ENCODE assay signal across 18 cellular contexts in the genomic region with DNA sequence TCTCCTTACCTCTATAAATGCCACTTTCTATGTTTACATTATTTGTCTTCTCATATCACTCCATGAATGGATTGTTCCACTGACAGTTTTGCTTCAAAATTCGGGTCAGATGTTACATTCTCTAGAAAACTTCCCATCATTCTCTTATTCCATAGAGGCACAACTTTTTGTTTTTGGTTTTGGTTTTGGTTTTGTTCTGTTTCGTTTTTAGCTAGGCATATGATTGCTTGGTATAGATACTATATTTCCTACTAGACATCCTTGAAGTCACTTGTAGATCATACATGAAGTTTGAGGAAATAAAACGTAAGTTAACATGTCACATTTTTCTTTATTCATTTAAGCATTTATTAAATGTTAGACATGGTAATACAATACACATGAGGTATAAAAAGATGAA.
DNase-seq lines count a peak whose midpoint lies in the region; ATAC-seq and TF ChIP-seq lines count a peak whose summit lies in the region.
"Had no signal": no experiment of that assay in that cellular context is flagged by ENCODE, and none has a peak within 500 bp of the region (broad histone marks: within the 10 kb centered on the region; RNA-seq: fewer than 3 reads in every experiment).

No MANE protein-coding gene starts in this region.

- H3K36me3 Mint-ChIP-seq in natural killer cell treated with Interleukin-12 subunit alpha and Interleukin-12 subunit beta and Interleukin-15 and Interleukin-18, amount 100 ng/mL, for 72 hours, result peaks cover 17% of the 10 kb centered on the region
- H3K36me3 Mint-ChIP-seq in natural killer cell, result no peaks in the 10 kb centered on the region

- no peaks in the 10 kb centered on the region for H3K9me2 ChIP-seq in SU-DHL-6 (replicated peaks; ENCODE audit: insufficient read depth, low read length)

- no peak overlapping the region for H4K12ac ChIP-seq in trophoblast cell (ENCODE audit: low read depth, low read length)

- no peaks in the 10 kb centered on the region for H3K27me3 Mint-ChIP-seq in natural killer cell treated with Interleukin-12 subunit alpha and Interleukin-12 subunit beta and Interleukin-15 and Interleukin-18, amount 100 ng/mL, for 72 hours
- H3K27me3 Mint-ChIP-seq in natural killer cell (ENCODE audit: low read depth in 2 of 2), result peaks cover 0 to 3% of the 10 kb centered on the region in 2 donors

- TF ChIP-seq CTCF in natural killer cell (IDR thresholded peaks at IDR 0.05), result no peak
- TF ChIP-seq CTCF in SU-DHL-6 (IDR thresholded peaks at IDR 0.05; ENCODE audit: insufficient read depth, low read length, poor library complexity, severe bottlenecking), result no peak

- H3K4me1 Mint-ChIP-seq in natural killer cell treated with Interleukin-12 subunit alpha and Interleukin-12 subunit beta and Interleukin-15 and Interleukin-18, amount 100 ng/mL, for 72 hours (ENCODE audit: low read depth in 2 of 2), result peaks cover 0 to 5% of the 10 kb centered on the region in 2 donors
- no peaks in the 10 kb centered on the region for H3K4me1 Mint-ChIP-seq in natural killer cell
- H3K4me1 Mint-ChIP-seq: H9 had no signal

- H3K4me3 ChIP-seq in SU-DHL-6 (ENCODE audit: insufficient read depth, low read length, poor library complexity, severe bottlenecking), result no peak overlapping the region
- H3K4me3 ChIP-seq in trophoblast cell (ENCODE audit: low read depth, low read length), result no peak overlapping the region
- H3K4me3 ChIP-seq: A549 had no signal

- H3K14ac ChIP-seq in trophoblast cell (ENCODE audit: low read length), result no peak overlapping the region

- no peak overlapping the region for H3K18ac ChIP-seq in trophoblast cell (ENCODE audit: low read length)

- no peak for ATAC-seq in natural killer cell treated with Interleukin-12 subunit alpha and Interleukin-12 subunit beta and Interleukin-15 and Interleukin-18, amount 100 ng/mL, for 72 hours
- no peak for ATAC-seq in natural killer cell
- ATAC-seq in HG02588 (IDR thresholded peaks at IDR 0.05; ENCODE audit: unreplicated experiment), result peak; percentile 47
- ATAC-seq: A549, PC-3 had no signal

- no peaks in the 10 kb centered on the region for H4K20me1 ChIP-seq in SU-DHL-6 (ENCODE audit: low read depth, low read length)

- no peak overlapping the region for H2AK5ac ChIP-seq in trophoblast cell (ENCODE audit: low read length)

- no peak overlapping the region for H3K23ac ChIP-seq in trophoblast cell (ENCODE audit: low read length)

- intact Hi-C loops in natural killer cell (cut with micrococcal nuclease), result no loop called here

- H2BK12ac ChIP-seq in trophoblast cell (ENCODE audit: low read length), result no peak overlapping the region

- no peak overlapping the region for H4K8ac ChIP-seq in trophoblast cell (ENCODE audit: low read depth, low read length)

- H3K4me1 ChIP-seq in trophoblast cell (ENCODE audit: control insufficient read depth in 1 of 2, insufficient read depth in 2 of 2, low read length in 2 of 2), result no peaks in the 10 kb centered on the region
- H3K4me1 ChIP-seq: A549 had no signal

- H4K91ac ChIP-seq in trophoblast cell (ENCODE audit: low read depth, low read length), result no peak overlapping the region

- H3K4me3 Mint-ChIP-seq in natural killer cell treated with Interleukin-12 subunit alpha and Interleukin-12 subunit beta and Interleukin-15 and Interleukin-18, amount 100 ng/mL, for 72 hours, result peak overlapping the region; percentile 19
- no peak overlapping the region for H3K4me3 Mint-ChIP-seq in natural killer cell
- H3K4me3 Mint-ChIP-seq: H9; T-helper 1 cell treated with Interleukin-12 subunit alpha and Interleukin-12 subunit beta and Interleukin-4 antibody, amounts not matched to agents 30 μg/mL and 1 μg/mL, for 36 hours had no signal

- DNase-seq in natural killer cell treated with Interleukin-12 subunit alpha and Interleukin-12 subunit beta and Interleukin-15 and Interleukin-18, amount 100 ng/mL, for 72 hours (ENCODE audit: low spot score), result no peak
- DNase-seq in natural killer cell (no peak), NCI-H2171 (lab: John Stamatoyannopoulos, UW) (no peak), trophoblast cell (no peak)
- DNase-seq in activated naive CD4-positive, alpha-beta T cell treated with anti-CD3 and anti-CD28 coated beads, Interleukin-2, amount 50 U/mL, for 16 hours, result no peak
- DNase-seq: BE2C, H9, KBM-7, MV-4-11, NCI-H1105 treated with DMSO at 0.1 percent for 48 hours, NCI-H2029 treated with DMSO at 0.1 percent for 48 hours, NCI-H524 treated with DMSO at 0.1 percent for 48 hours, PC-3, Right ventricle myocardium superior had no signal

- H3K27ac ChIP-seq in SU-DHL-6 (ENCODE audit: low read depth, low read length) (no peak overlapping the region), trophoblast cell (ENCODE audit: low read depth, low read length) (no peak overlapping the region)
- H3K27ac ChIP-seq: A549 had no signal

- no peaks in the 10 kb centered on the region for H3F3A ChIP-seq in SU-DHL-6 (ENCODE audit: insufficient read depth)

- H3K27ac Mint-ChIP-seq in natural killer cell treated with Interleukin-12 subunit alpha and Interleukin-12 subunit beta and Interleukin-15 and Interleukin-18, amount 100 ng/mL, for 72 hours, result peak overlapping the region in 1 of 2 donors; percentile 5
- no peak overlapping the region for H3K27ac Mint-ChIP-seq in natural killer cell
- H3K27ac Mint-ChIP-seq: H9; T-helper 1 cell treated with Interleukin-12 subunit alpha and Interleukin-12 subunit beta and Interleukin-4 antibody, amounts not matched to agents 30 μg/mL and 1 μg/mL, for 36 hours had no signal

- no peak overlapping the region for H3K9ac ChIP-seq in SU-DHL-6 (ENCODE audit: low read length)
- H3K9ac ChIP-seq in trophoblast cell (ENCODE audit: low read length), result no peak overlapping the region

- H3K4me2 ChIP-seq in SU-DHL-6 (ENCODE audit: low read depth, low read length, poor library complexity, severe bottlenecking), result peak overlapping the region; percentile 27
- no peak overlapping the region for H3K4me2 ChIP-seq in trophoblast cell (ENCODE audit: low read length)
- H3K4me2 ChIP-seq: A549 had no signal

- H3K79me2 ChIP-seq in SU-DHL-6 (ENCODE audit: insufficient read depth, low read length) (no peaks in the 10 kb centered on the region), trophoblast cell (ENCODE audit: control insufficient read depth, insufficient read depth, low read length, poor library complexity) (peaks cover 2% of the 10 kb centered on the region)

- no peak overlapping the region for H2BK5ac ChIP-seq in trophoblast cell (ENCODE audit: low read depth, low read length, poor library complexity)

- no peak overlapping the region for H3K4ac ChIP-seq in trophoblast cell (ENCODE audit: low read depth, low read length)

- H2BK120ac ChIP-seq in trophoblast cell (ENCODE audit: insufficient read depth, low read length, poor library complexity), result no peak overlapping the region

- H3K79me1 ChIP-seq in trophoblast cell (ENCODE audit: low read length), result peaks cover 4% of the 10 kb centered on the region

- WGBS in trophoblast cell (ENCODE audit: extremely low coverage, insufficient coverage, insufficient read length), result no CpG with 5 or more reads among the region's 3 CpGs

- H3K27me3 ChIP-seq in SU-DHL-6 (ENCODE audit: low read length), result no peaks in the 10 kb centered on the region
- no peaks in the 10 kb centered on the region for H3K27me3 ChIP-seq in trophoblast cell (ENCODE audit: insufficient read depth, low read length)
- H3K27me3 ChIP-seq: BE2C had no signal

- H3K36me3 ChIP-seq in SU-DHL-6 (ENCODE audit: low read length) (no peaks in the 10 kb centered on the region), trophoblast cell (ENCODE audit: control insufficient read depth in 1 of 2, insufficient read depth in 2 of 2, low read length in 2 of 2) (no peaks in the 10 kb centered on the region)
- H3K36me3 ChIP-seq: BE2C had no signal

- no peaks in the 10 kb centered on the region for H3K9me3 ChIP-seq in SU-DHL-6 (ENCODE audit: insufficient read depth, low read length)
- no peaks in the 10 kb centered on the region for H3K9me3 ChIP-seq in trophoblast cell (ENCODE audit: insufficient read depth, low read depth, low read length)
- H3K9me3 ChIP-seq: A549, BE2C had no signal

- H3K9me3 Mint-ChIP-seq in natural killer cell treated with Interleukin-12 subunit alpha and Interleukin-12 subunit beta and Interleukin-15 and Interleukin-18, amount 100 ng/mL, for 72 hours, result peaks cover 11% of the 10 kb centered on the region
- H3K9me3 Mint-ChIP-seq in natural killer cell, result peaks cover 0 to 7% of the 10 kb centered on the region in 2 donors
- H3K9me3 Mint-ChIP-seq: T-helper 1 cell treated with Interleukin-12 subunit alpha and Interleukin-12 subunit beta and Interleukin-4 antibody, amounts not matched to agents 30 μg/mL and 1 μg/mL, for 36 hours had no signal

- no peak overlapping the region for H2AFZ ChIP-seq in SU-DHL-6 (ENCODE audit: low read depth, low read length, severe bottlenecking)
- no peak overlapping the region for H2AFZ ChIP-seq in trophoblast cell (ENCODE audit: insufficient read depth, low read length, poor library complexity)
